ENCODE assay signal across 30 cellular contexts in genomic region chr1:63450416-63450815, GRCh38.
"Had no signal": no experiment of that assay in that cellular context is flagged by ENCODE, and none has a peak within 500 bp of the region (broad histone marks: within the 10 kb centered on the region; RNA-seq: fewer than 3 reads in every experiment).

No MANE protein-coding gene starts in this region.

- H3K27me3 ChIP-seq: adrenal gland, body of pancreas, brain microvascular endothelial cell, breast epithelium had no signal

- ATAC-seq: activated CD8-positive, alpha-beta memory T cell treated with anti-CD3 and anti-CD28 coated beads, Interleukin-2, amount 10 ng/mL, durations not matched to agents 7 days and 5 days; activated CD8-positive, alpha-beta T cell treated with anti-CD3 and anti-CD28 coated beads, Interleukin-2, amount 10 ng/mL, durations not matched to agents 7 days and 5 days; activated naive CD8-positive, alpha-beta T cell treated with anti-CD3 and anti-CD28 coated beads, Interleukin-2, amount 50 U/mL, for 24 hours; body of pancreas; T-cell; T-helper 17 cell had no signal

- H3K4me1 ChIP-seq: adrenal gland, body of pancreas, breast epithelium had no signal

- H3K36me3 Mint-ChIP-seq: activated naive CD4-positive, alpha-beta T cell treated with anti-CD3 and anti-CD28 coated beads, Interleukin-2, amount 10 ng/mL, durations not matched to agents 7 days and 5 days had no signal

- H3K4me3 ChIP-seq: adrenal gland, body of pancreas, breast epithelium had no signal

- H3K36me3 ChIP-seq: adrenal gland, brain microvascular endothelial cell, breast epithelium had no signal

- H3K9me3 ChIP-seq: adrenal gland, body of pancreas, breast epithelium had no signal

- H3K4me3 Mint-ChIP-seq: activated B cell treated with CpG ODN at 0.5 μM for 24 hours; activated CD4-positive, alpha-beta memory T cell treated with anti-CD3 and anti-CD28 coated beads, Interleukin-2, amount 10 ng/mL, durations not matched to agents 7 days and 5 days; activated CD4-positive, alpha-beta T cell treated with anti-CD3 and anti-CD28 coated beads, Interleukin-2, amount 10 ng/mL, durations not matched to agents 24 days and 14 days; activated CD8-positive, alpha-beta memory T cell treated with anti-CD3 and anti-CD28 coated beads, Interleukin-2, amount 10 ng/mL, durations not matched to agents 7 days and 5 days; activated CD8-positive, alpha-beta T cell treated with anti-CD3 and anti-CD28 coated beads, Interleukin-2, amount 10 ng/mL, durations not matched to agents 7 days and 5 days; activated naive CD4-positive, alpha-beta T cell treated with anti-CD3 and anti-CD28 coated beads, Interleukin-2, amount 10 ng/mL, durations not matched to agents 7 days and 5 days; activated naive CD4-positive, alpha-beta T cell treated with anti-CD3 and anti-CD28 coated beads, Interleukin-2, amount 50 U/mL, for 24 hours; activated naive CD8-positive, alpha-beta T cell; activated naive CD8-positive, alpha-beta T cell treated with anti-CD3 and anti-CD28 coated beads, Interleukin-2, amount 10 ng/mL, durations not matched to agents 7 days and 5 days; activated naive CD8-positive, alpha-beta T cell treated with anti-CD3 and anti-CD28 coated beads, Interleukin-2, amount 50 U/mL, for 24 hours; activated T-cell treated with anti-CD3 and anti-CD28 coated beads, Interleukin-2, amount 50 U/mL, for 24 hours; T-cell; T-helper 17 cell had no signal

- DNase-seq: activated B cell treated with CpG ODN at 0.5 μM for 24 hours; activated CD4-positive, alpha-beta memory T cell treated with anti-CD3 and anti-CD28 coated beads, Interleukin-2, amount 10 ng/mL, durations not matched to agents 7 days and 5 days; activated CD4-positive, alpha-beta T cell treated with anti-CD3 and anti-CD28 coated beads for 4 hours; activated CD4-positive, alpha-beta T cell treated with anti-CD3 and anti-CD28 coated beads, Interleukin-2, amount 10 ng/mL, durations not matched to agents 24 days and 14 days; activated CD4-positive, alpha-beta T cell treated with anti-CD3 and anti-CD28 coated beads, Interleukin-2, amount 50 U/mL, for 48 hours; activated CD4-positive, CD25-positive, alpha-beta regulatory T cell treated with anti-CD3 and anti-CD28 coated beads, Interleukin-2, amount 50 U/mL, for 72 hours; activated CD8-positive, alpha-beta memory T cell treated with anti-CD3 and anti-CD28 coated beads for 24 hours; activated CD8-positive, alpha-beta memory T cell treated with anti-CD3 and anti-CD28 coated beads, Interleukin-2, amount 10 ng/mL, durations not matched to agents 7 days and 5 days; activated CD8-positive, alpha-beta T cell treated with anti-CD3 and anti-CD28 coated beads, Interleukin-2, amount 10 ng/mL, durations not matched to agents 7 days and 5 days; activated effector memory CD4-positive, alpha-beta T cell treated with Interleukin-2 at 50 U/mL for 16 hours; activated gamma-delta T cell; activated naive CD4-positive, alpha-beta T cell treated with anti-CD3 and anti-CD28 coated beads, Interleukin-2, amount 10 ng/mL, durations not matched to agents 7 days and 5 days; activated naive CD4-positive, alpha-beta T cell treated with Interleukin-2 at 50 U/mL for 16 hours; activated naive CD8-positive, alpha-beta T cell treated with anti-CD3 and anti-CD28 coated beads, Interleukin-2, amount 10 ng/mL, durations not matched to agents 7 days and 5 days; activated naive CD8-positive, alpha-beta T cell treated with anti-CD3 and anti-CD28 coated beads, Interleukin-2, amount 50 U/mL, for 24 hours; activated T-cell treated with anti-CD3 and anti-CD28 coated beads, Interleukin-2, amount 50 U/mL, for 24 hours; activated T-cell treated with anti-CD3 and anti-CD28 coated beads, Interleukin-2, amount 50 U/mL, for 48 hours; adrenal gland; amniotic stem cell; aorta; body of pancreas; brain microvascular endothelial cell; central memory CD4-positive, alpha-beta T cell; T-cell; T-helper 17 cell had no signal

- H3K4me1 Mint-ChIP-seq: activated CD4-positive, alpha-beta memory T cell treated with anti-CD3 and anti-CD28 coated beads, Interleukin-2, amount 10 ng/mL, durations not matched to agents 7 days and 5 days; activated CD4-positive, alpha-beta T cell treated with anti-CD3 and anti-CD28 coated beads, Interleukin-2, amount 10 ng/mL, durations not matched to agents 24 days and 14 days; activated CD8-positive, alpha-beta memory T cell treated with anti-CD3 and anti-CD28 coated beads, Interleukin-2, amount 10 ng/mL, durations not matched to agents 7 days and 5 days; activated naive CD4-positive, alpha-beta T cell treated with anti-CD3 and anti-CD28 coated beads, Interleukin-2, amount 10 ng/mL, durations not matched to agents 7 days and 5 days; activated naive CD4-positive, alpha-beta T cell treated with anti-CD3 and anti-CD28 coated beads, Interleukin-2, amount 50 U/mL, for 24 hours; activated naive CD8-positive, alpha-beta T cell treated with anti-CD3 and anti-CD28 coated beads, Interleukin-2, amount 10 ng/mL, durations not matched to agents 7 days and 5 days; activated naive CD8-positive, alpha-beta T cell treated with anti-CD3 and anti-CD28 coated beads, Interleukin-2, amount 50 U/mL, for 24 hours; T-cell; T-helper 17 cell had no signal

- H3K27ac ChIP-seq: adrenal gland, body of pancreas, brain microvascular endothelial cell, breast epithelium, VCaP had no signal

- H3K9me3 Mint-ChIP-seq: activated B cell treated with CpG ODN at 0.5 μM for 24 hours; activated CD4-positive, alpha-beta memory T cell treated with anti-CD3 and anti-CD28 coated beads, Interleukin-2, amount 10 ng/mL, durations not matched to agents 7 days and 5 days; activated CD4-positive, alpha-beta T cell treated with anti-CD3 and anti-CD28 coated beads, Interleukin-2, amount 10 ng/mL, durations not matched to agents 24 days and 14 days; activated naive CD4-positive, alpha-beta T cell treated with anti-CD3 and anti-CD28 coated beads, Interleukin-2, amount 10 ng/mL, durations not matched to agents 7 days and 5 days; activated naive CD4-positive, alpha-beta T cell treated with anti-CD3 and anti-CD28 coated beads, Interleukin-2, amount 50 U/mL, for 24 hours; activated naive CD8-positive, alpha-beta T cell treated with anti-CD3 and anti-CD28 coated beads, Interleukin-2, amount 10 ng/mL, durations not matched to agents 7 days and 5 days; activated naive CD8-positive, alpha-beta T cell treated with anti-CD3 and anti-CD28 coated beads, Interleukin-2, amount 50 U/mL, for 24 hours; activated T-cell treated with anti-CD3 and anti-CD28 coated beads, Interleukin-2, amount 50 U/mL, for 24 hours; activated T-helper 2 cell treated with anti-CD3 and anti-CD28 coated beads, Interferon-gamma antibody, Interleukin-2, Interleukin-4, amounts not matched to agents 10 μg/mL and 5 μg/mL and 100 μg/mL, durations not matched to agents 14 hours and 24 hours and 36 hours; T-cell had no signal

- H3K27ac Mint-ChIP-seq: activated B cell treated with CpG ODN at 0.5 μM for 24 hours; activated CD4-positive, alpha-beta memory T cell treated with anti-CD3 and anti-CD28 coated beads, Interleukin-2, amount 10 ng/mL, durations not matched to agents 7 days and 5 days; activated CD4-positive, alpha-beta T cell treated with anti-CD3 and anti-CD28 coated beads, Interleukin-2, amount 10 ng/mL, durations not matched to agents 24 days and 14 days; activated CD8-positive, alpha-beta memory T cell treated with anti-CD3 and anti-CD28 coated beads, Interleukin-2, amount 10 ng/mL, durations not matched to agents 7 days and 5 days; activated CD8-positive, alpha-beta T cell treated with anti-CD3 and anti-CD28 coated beads, Interleukin-2, amount 10 ng/mL, durations not matched to agents 7 days and 5 days; activated naive CD4-positive, alpha-beta T cell treated with anti-CD3 and anti-CD28 coated beads, Interleukin-2, amount 10 ng/mL, durations not matched to agents 7 days and 5 days; activated naive CD4-positive, alpha-beta T cell treated with anti-CD3 and anti-CD28 coated beads, Interleukin-2, amount 50 U/mL, for 24 hours; activated naive CD8-positive, alpha-beta T cell; activated naive CD8-positive, alpha-beta T cell treated with anti-CD3 and anti-CD28 coated beads, Interleukin-2, amount 10 ng/mL, durations not matched to agents 7 days and 5 days; activated naive CD8-positive, alpha-beta T cell treated with anti-CD3 and anti-CD28 coated beads, Interleukin-2, amount 50 U/mL, for 24 hours; activated T-cell treated with anti-CD3 and anti-CD28 coated beads, Interleukin-2, amount 50 U/mL, for 24 hours; activated T-helper 2 cell treated with anti-CD3 and anti-CD28 coated beads, Interferon-gamma antibody, Interleukin-2, Interleukin-4, amounts not matched to agents 10 μg/mL and 5 μg/mL and 100 μg/mL, durations not matched to agents 14 hours and 24 hours and 36 hours; T-cell; T-helper 17 cell had no signal

- H3K27me3 Mint-ChIP-seq: activated B cell treated with CpG ODN at 0.5 μM for 24 hours; activated CD4-positive, alpha-beta memory T cell treated with anti-CD3 and anti-CD28 coated beads, Interleukin-2, amount 10 ng/mL, durations not matched to agents 7 days and 5 days; activated CD4-positive, alpha-beta T cell treated with anti-CD3 and anti-CD28 coated beads, Interleukin-2, amount 10 ng/mL, durations not matched to agents 24 days and 14 days; activated CD8-positive, alpha-beta memory T cell treated with anti-CD3 and anti-CD28 coated beads, Interleukin-2, amount 10 ng/mL, durations not matched to agents 7 days and 5 days; activated naive CD4-positive, alpha-beta T cell treated with anti-CD3 and anti-CD28 coated beads, Interleukin-2, amount 10 ng/mL, durations not matched to agents 7 days and 5 days; activated naive CD4-positive, alpha-beta T cell treated with anti-CD3 and anti-CD28 coated beads, Interleukin-2, amount 50 U/mL, for 24 hours; activated naive CD8-positive, alpha-beta T cell; activated naive CD8-positive, alpha-beta T cell treated with anti-CD3 and anti-CD28 coated beads, Interleukin-2, amount 10 ng/mL, durations not matched to agents 7 days and 5 days; activated naive CD8-positive, alpha-beta T cell treated with anti-CD3 and anti-CD28 coated beads, Interleukin-2, amount 50 U/mL, for 24 hours; activated T-cell treated with anti-CD3 and anti-CD28 coated beads, Interleukin-2, amount 50 U/mL, for 24 hours; T-cell; T-helper 17 cell had no signal
